Comparison of ENCODE assay signal across 20 cellular contexts in the genomic region with DNA sequence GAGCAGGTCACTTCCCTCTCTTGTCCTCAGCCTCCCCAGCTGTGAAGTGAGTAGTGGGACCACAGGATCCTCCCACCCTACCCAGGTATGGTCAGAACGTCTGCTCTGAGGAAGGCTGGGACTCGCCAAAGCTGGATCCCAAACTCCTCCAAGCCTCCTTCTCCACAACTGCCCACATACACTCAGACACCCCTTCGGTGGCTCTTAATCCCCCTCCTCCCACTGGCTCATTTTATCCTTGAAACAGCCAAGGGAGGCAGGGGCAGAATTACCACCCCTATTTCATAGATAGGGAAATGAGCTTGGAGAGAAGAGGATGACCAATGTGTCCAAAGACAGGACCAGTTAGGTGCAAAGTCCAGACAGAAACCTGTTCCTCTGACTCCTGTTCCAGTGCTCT.
DNase-seq lines count a peak whose midpoint lies in the region; ATAC-seq, FAIRE-seq and TF ChIP-seq lines count a peak whose summit lies in the region.
"Had no signal": no experiment of that assay in that cellular context is flagged by ENCODE, and none has a peak within 500 bp of the region (broad histone marks: within the 10 kb centered on the region; RNA-seq: fewer than 3 reads in every experiment).

No MANE protein-coding gene starts in this region.

- peak overlapping the region in 2 of 11 experiments; percentile 14 to 21; a peak in 3 of 22 replicates for H3K27ac ChIP-seq in BLaER1 treated with 17β-estradiol and CSF1 and Interleukin-3, amounts not matched to agents 10 nM and 100 nM

- H3K36me3 Mint-ChIP-seq in activated B cell treated with CpG ODN at 0.5 μM for 24 hours (ENCODE audit: low read depth) (peaks cover 72% of the 10 kb centered on the region), naive B cell (peaks cover 9 to 25% of the 10 kb centered on the region in 2 donors)
- peaks cover 36 to 49% of the 10 kb centered on the region in 2 donors for H3K36me3 Mint-ChIP-seq in stimulated activated naive B cell treated with anti-CD40 and anti-IgM and Interleukin-4, amounts not matched to agents 10 μg/mL and 1 μg/mL and 100 μg/mL, for 72 hours
- H3K36me3 Mint-ChIP-seq: CD14-positive monocyte; CD4-positive, alpha-beta memory T cell; CD4-positive, CD25-positive, alpha-beta regulatory T cell; CD8-positive, alpha-beta memory T cell had no signal

- peaks cover 0 to 95% (median 72%) of the 10 kb centered on the region in 11 experiments; a peak in 18 of 22 replicates for H4K20me1 ChIP-seq in BLaER1 treated with 17β-estradiol and CSF1 and Interleukin-3, amounts not matched to agents 10 nM and 100 nM

- no peaks in the 10 kb centered on the region for H3K27me3 Mint-ChIP-seq in activated B cell treated with CpG ODN at 0.5 μM for 24 hours
- no peaks in the 10 kb centered on the region for H3K27me3 Mint-ChIP-seq in naive B cell
- no peaks in the 10 kb centered on the region for H3K27me3 Mint-ChIP-seq in stimulated activated naive B cell treated with anti-CD40 and anti-IgM and Interleukin-4, amounts not matched to agents 10 μg/mL and 1 μg/mL and 100 μg/mL, for 72 hours

- H3K4me1 ChIP-seq in BLaER1 treated with 17β-estradiol and CSF1 and Interleukin-3, amounts not matched to agents 10 nM and 100 nM = peaks cover 5 to 41% (median 24%) of the 10 kb centered on the region in 10 experiments; a peak in 18 of 20 replicates

- ATAC-seq in activated B cell treated with CpG ODN at 0.5 μM for 24 hours (ENCODE audit: low read depth) = no peak
- ATAC-seq in naive B cell (ENCODE audit: low read depth in 2 of 2) = no peak
- ATAC-seq in stimulated activated naive B cell treated with anti-CD40 and anti-IgM and Interleukin-4, amounts not matched to agents 10 μg/mL and 1 μg/mL and 100 μg/mL, for 72 hours (replicated peaks) = peak in 1 of 2 donors; percentile 20
- no peak for ATAC-seq in HG03565 (IDR thresholded peaks at IDR 0.05; ENCODE audit: unreplicated experiment)
- no peak for ATAC-seq in GM19328 (IDR thresholded peaks at IDR 0.05; ENCODE audit: unreplicated experiment)
- ATAC-seq in HG02973 (IDR thresholded peaks at IDR 0.05; ENCODE audit: unreplicated experiment) = no peak

- H3K9me3 ChIP-seq in BLaER1 treated with 17β-estradiol and CSF1 and Interleukin-3, amounts not matched to agents 10 nM and 100 nM (replicated peaks in 1 of 11) = no peaks in the 10 kb centered on the region

- DNase-seq in activated B cell treated with CpG ODN at 0.5 μM for 24 hours (no peak), naive B cell (no peak), D721Med (ENCODE audit: insufficient read length, low spot score) (no peak)
- DNase-seq in stimulated activated naive B cell treated with anti-CD40 and anti-IgM and Interleukin-4, amounts not matched to agents 10 μg/mL and 1 μg/mL and 100 μg/mL, for 72 hours = no peak
- DNase-seq: 8988T; ACHN; C1 segment of cervical spinal cord; CD4-positive, alpha-beta memory T cell; CD4-positive, CD25-positive, alpha-beta regulatory T cell; CD8-positive, alpha-beta memory T cell; COR-L47; DMS79 treated with DMSO at 0.1 percent for 48 hours; GF-D8 had no signal

- CTCF ChIA-PET in activated B cell treated with CpG ODN at 0.5 μM for 24 hours (lab: Charles Lee) = interaction anchor here (0.6 kb wide), 1 partner anchor 357 kb away, joined by 3 read pairs; no protein-coding TSS in a partner anchor

- TF ChIP-seq CTCF in activated B cell treated with CpG ODN at 0.5 μM for 24 hours (IDR thresholded peaks at IDR 0.05) (no peak), D721Med (IDR thresholded peaks at IDR 0.05; ENCODE audit: insufficient read depth, missing control alignments) (no peak)

- intact Hi-C loops in activated B cell treated with CpG ODN at 0.5 μM for 24 hours (cut with micrococcal nuclease) = no loop called here

- H3K9ac ChIP-seq in BLaER1 treated with 17β-estradiol and CSF1 and Interleukin-3, amounts not matched to agents 10 nM and 100 nM = no peak overlapping the region; a peak in 1 of 22 replicates

- H3K27ac Mint-ChIP-seq in activated B cell treated with CpG ODN at 0.5 μM for 24 hours (peak overlapping the region; percentile 46), naive B cell (peak overlapping the region in 5 of 6 donors; percentile 57 to 89 (median 80))
- peak overlapping the region; percentile 91 for H3K27ac Mint-ChIP-seq in stimulated activated naive B cell treated with anti-CD40 and anti-IgM and Interleukin-4, amounts not matched to agents 10 μg/mL and 1 μg/mL and 100 μg/mL, for 72 hours
- H3K27ac Mint-ChIP-seq: CD14-positive monocyte; CD4-positive, alpha-beta memory T cell; CD4-positive, CD25-positive, alpha-beta regulatory T cell had no signal

- POLR2A ChIA-PET in activated B cell treated with CpG ODN at 0.5 μM for 24 hours (lab: Charles Lee) = no interaction called here

- H3K4me1 Mint-ChIP-seq in activated B cell treated with CpG ODN at 0.5 μM for 24 hours (peaks cover 30% of the 10 kb centered on the region), naive B cell (peaks cover 24 to 44% (median 27%) of the 10 kb centered on the region in 3 donors)
- H3K4me1 Mint-ChIP-seq in stimulated activated naive B cell treated with anti-CD40 and anti-IgM and Interleukin-4, amounts not matched to agents 10 μg/mL and 1 μg/mL and 100 μg/mL, for 72 hours = peaks cover 24 to 52% of the 10 kb centered on the region in 2 donors
- H3K4me1 Mint-ChIP-seq: CD14-positive monocyte; CD4-positive, alpha-beta memory T cell; CD8-positive, alpha-beta memory T cell had no signal

- no peak overlapping the region for H3K4me3 Mint-ChIP-seq in activated B cell treated with CpG ODN at 0.5 μM for 24 hours
- no peak overlapping the region for H3K4me3 Mint-ChIP-seq in naive B cell
- no peak overlapping the region for H3K4me3 Mint-ChIP-seq in stimulated activated naive B cell treated with anti-CD40 and anti-IgM and Interleukin-4, amounts not matched to agents 10 μg/mL and 1 μg/mL and 100 μg/mL, for 72 hours
- H3K4me3 Mint-ChIP-seq: CD4-positive, alpha-beta memory T cell; CD4-positive, CD25-positive, alpha-beta regulatory T cell; CD8-positive, alpha-beta memory T cell had no signal

- H3K4me3 ChIP-seq in BLaER1 treated with 17β-estradiol and CSF1 and Interleukin-3, amounts not matched to agents 10 nM and 100 nM = no peak overlapping the region

- peak overlapping the region in 7 of 11 experiments; percentile 3 to 75 (median 25); a peak in 9 of 22 replicates for H3K4me2 ChIP-seq in BLaER1 treated with 17β-estradiol and CSF1 and Interleukin-3, amounts not matched to agents 10 nM and 100 nM

- peaks cover 0 to 83% (median 28%) of the 10 kb centered on the region in 11 experiments; a peak in 14 of 22 replicates for H3K36me3 ChIP-seq in BLaER1 treated with 17β-estradiol and CSF1 and Interleukin-3, amounts not matched to agents 10 nM and 100 nM

- no peak for FAIRE-seq in D721Med (lab: Jason Lieb, UNC)
- FAIRE-seq: A204.1, G401.6 had no signal

- H3K9me3 Mint-ChIP-seq in activated B cell treated with CpG ODN at 0.5 μM for 24 hours (no peaks in the 10 kb centered on the region), naive B cell (no peaks in the 10 kb centered on the region)
- H3K9me3 Mint-ChIP-seq in stimulated activated naive B cell treated with anti-CD40 and anti-IgM and Interleukin-4, amounts not matched to agents 10 μg/mL and 1 μg/mL and 100 μg/mL, for 72 hours = no peaks in the 10 kb centered on the region
- H3K9me3 Mint-ChIP-seq: CD4-positive, alpha-beta memory T cell; CD4-positive, CD25-positive, alpha-beta regulatory T cell; CD8-positive, alpha-beta memory T cell had no signal

- no peaks in the 10 kb centered on the region for H3K27me3 ChIP-seq in BLaER1 treated with 17β-estradiol and CSF1 and Interleukin-3, amounts not matched to agents 10 nM and 100 nM
